ENCODE assay signal across 26 cellular contexts in the genomic region with DNA sequence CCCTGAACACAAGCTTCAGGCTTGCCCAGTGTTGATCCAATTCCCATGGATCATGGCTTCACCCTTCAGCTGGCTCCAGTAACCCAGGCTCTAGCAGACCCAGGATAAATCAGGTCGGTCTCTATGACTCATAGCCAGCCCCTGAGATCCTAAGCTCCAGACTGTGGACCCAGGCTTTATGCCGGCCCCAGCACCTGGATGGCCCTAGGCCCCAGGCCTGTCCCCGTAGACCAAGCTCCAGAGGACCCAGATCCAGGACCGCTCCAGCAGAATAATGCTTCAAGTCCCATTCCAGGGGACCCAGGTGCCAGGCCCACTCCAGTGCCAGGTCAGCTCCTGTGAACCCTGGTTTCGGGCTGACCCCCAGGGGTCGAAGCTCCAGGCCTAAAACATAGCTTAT.
"Had no signal": no experiment of that assay in that cellular context is flagged by ENCODE, and none has a peak within 500 bp of the region (broad histone marks: within the 10 kb centered on the region; RNA-seq: fewer than 3 reads in every experiment).

No MANE protein-coding gene starts in this region.

- H3K4me1 ChIP-seq: parathyroid adenoma, psoas muscle, right lobe of liver, sigmoid colon, suprapubic skin, testis, tibial artery, transverse colon, uterus had no signal

- ATAC-seq: naive thymus-derived CD8-positive, alpha-beta T cell; natural killer cell treated with Interleukin-12 subunit alpha and Interleukin-12 subunit beta and Interleukin-15 and Interleukin-18, amount 100 ng/mL, for 72 hours; psoas muscle; right cardiac atrium; stimulated activated naive CD8-positive, alpha-beta T cell treated with anti-CD3 and anti-CD28 coated beads, Interleukin-15, Interleukin-2, amounts not matched to agents 100 U/mL and 50 U/mL, for 24 hours had no signal

- H3K4me3 ChIP-seq: ovary, psoas muscle, right lobe of liver, sigmoid colon, suprapubic skin, testis, tibial artery, transverse colon, uterus had no signal

- H3K9me3 ChIP-seq: ovary, psoas muscle, right lobe of liver, sigmoid colon, suprapubic skin, testis, tibial artery, transverse colon, uterus had no signal

- H3K27ac ChIP-seq: neutrophil, ovary, parathyroid adenoma, psoas muscle, right lobe of liver, sigmoid colon, suprapubic skin, testis, tibial artery, transverse colon, uterus had no signal

- H3K27me3 ChIP-seq: neutrophil, ovary, right lobe of liver, sigmoid colon, suprapubic skin, testis, tibial artery, transverse colon, uterus had no signal

- H3K36me3 ChIP-seq: neutrophil, ovary, right lobe of liver, sigmoid colon, suprapubic skin, tibial artery, transverse colon, uterus had no signal

- DNase-seq: naive B cell; naive thymus-derived CD8-positive, alpha-beta T cell; nephron progenitor cell; nucleus accumbens; ovary; psoas muscle; right cardiac atrium; right lobe of liver; sigmoid colon; small intestine; stimulated activated CD4-positive, alpha-beta T cell treated with anti-CD3 and anti-CD28 coated beads, Interleukin-15, amount 100 ng/mL, for 24 hours; stimulated activated CD4-positive, alpha-beta T cell treated with anti-CD3 and anti-CD28 coated beads, Interleukin-2, amount 100 ng/mL, for 24 hours; stimulated activated CD4-positive, alpha-beta T cell treated with anti-CD3 and anti-CD28 coated beads, Interleukin-2, amount 100 ng/mL, for 48 hours; stimulated activated CD4-positive, alpha-beta T cell treated with anti-CD3 and anti-CD28 coated beads, Interleukin-4, amount 100 ng/mL, for 24 hours; stimulated activated naive CD4-positive, alpha-beta T cell; stimulated activated naive CD8-positive, alpha-beta T cell treated with anti-CD3 and anti-CD28 coated beads, Interleukin-15, amount 100 ng/mL, for 72 hours; stimulated activated naive CD8-positive, alpha-beta T cell treated with anti-CD3 and anti-CD28 coated beads, Interleukin-15, Interleukin-2, amounts not matched to agents 100 U/mL and 50 U/mL, for 24 hours; substantia nigra; testis; tibial artery; transverse colon; uterus had no signal
